ENCODE assay signal across 28 cellular contexts in genomic region chr11:45378516-45378915, GRCh38.
"Had no signal": no experiment of that assay in that cellular context is flagged by ENCODE, and none has a peak within 500 bp of the region (broad histone marks: within the 10 kb centered on the region; RNA-seq: fewer than 3 reads in every experiment).

No MANE protein-coding gene starts in this region.

- H3K27me3 ChIP-seq: dorsolateral prefrontal cortex had no signal

- H3K9me3 Mint-ChIP-seq: mesothelial cell of epicardium, naive B cell had no signal

- H3K27ac Mint-ChIP-seq: mesothelial cell of epicardium had no signal

- H3K9me3 ChIP-seq: esophagus squamous epithelium, gastrocnemius medialis, heart right ventricle, left lung, lower lobe of right lung, mucosa of descending colon had no signal

- H3K27ac ChIP-seq: coronary artery, dorsolateral prefrontal cortex, epithelial cell of prostate, esophagus squamous epithelium, gastrocnemius medialis, heart right ventricle, left lung, lower lobe of right lung had no signal

- H3K36me3 Mint-ChIP-seq: mesothelial cell of epicardium, naive B cell had no signal

- H3K4me1 Mint-ChIP-seq: mesothelial cell of epicardium had no signal

- H3K36me3 ChIP-seq: esophagus squamous epithelium, gastrocnemius medialis, heart right ventricle, left lung, lower lobe of right lung had no signal

- H3K4me3 Mint-ChIP-seq: mesothelial cell of epicardium, naive B cell had no signal

- DNase-seq: dermis blood vessel endothelial cell; dorsolateral prefrontal cortex; effector CD4-positive, alpha-beta T cell; effector memory CD4-positive, alpha-beta T cell; erythroblast; esophagus squamous epithelium; foreskin fibroblast; foreskin melanocyte; gastrocnemius medialis; glutamatergic neuron; head of caudate nucleus; heart right ventricle; hippocampal formation; left cardiac atrium; left lung; left ventricle myocardium superior; lower lobe of right lung; mesenchymal stem cell; mucosa of descending colon; naive B cell had no signal

- H3K4me3 ChIP-seq: coronary artery, dorsolateral prefrontal cortex, esophagus squamous epithelium, gastrocnemius medialis, heart right ventricle, left lung, lower lobe of right lung, mucosa of descending colon had no signal

- FAIRE-seq: colon, endometrium, islet of Langerhans, keratinocyte had no signal

- H3K4me1 ChIP-seq: gastrocnemius medialis had no signal

- ATAC-seq: esophagus mucosa, gastrocnemius medialis, heart right ventricle, left cardiac atrium, left lung, left ventricle myocardium superior, lower lobe of right lung, mucosa of descending colon had no signal
